ENCODE assay signal across 16 cellular contexts in the genomic region with DNA sequence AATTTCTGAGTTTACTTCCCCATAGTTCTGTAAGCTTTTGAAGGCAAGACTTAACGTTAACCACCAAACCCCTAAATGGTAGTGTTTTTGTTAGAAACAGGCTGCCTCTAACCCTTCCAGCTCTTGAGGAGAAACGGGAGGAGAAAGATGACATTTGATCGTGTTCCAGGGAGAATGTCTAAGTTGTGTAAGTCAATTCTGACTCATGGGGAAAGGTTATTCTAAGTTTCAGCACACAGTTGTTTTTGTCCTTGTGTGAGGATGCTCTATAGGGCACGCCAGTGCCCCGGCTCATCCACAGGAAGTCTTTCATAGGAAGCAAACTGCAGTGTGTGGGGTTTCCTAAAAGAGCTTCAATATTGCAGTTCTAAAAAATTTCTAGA.
DNase-seq lines count a peak whose midpoint lies in the region; ATAC-seq, FAIRE-seq and TF ChIP-seq lines count a peak whose summit lies in the region.
"Had no signal": no experiment of that assay in that cellular context is flagged by ENCODE, and none has a peak within 500 bp of the region (broad histone marks: within the 10 kb centered on the region; RNA-seq: fewer than 3 reads in every experiment).

No MANE protein-coding gene starts in this region.

- FAIRE-seq in endothelial cell of umbilical vein (lab: Jason Lieb, UNC) (no peak), kidney (lab: Jason Lieb, UNC) (no peak)

- peaks cover 7% of the 10 kb centered on the region for H3K9me3 ChIP-seq in MG63
- H3K9me3 ChIP-seq in endothelial cell of umbilical vein (replicated peaks; ENCODE audit: control insufficient read depth, insufficient read depth, low read length): no peaks in the 10 kb centered on the region
- no peaks in the 10 kb centered on the region for H3K9me3 ChIP-seq in kidney (ENCODE audit: control insufficient read depth in 1 of 2, low read length in 2 of 2)
- H3K9me3 ChIP-seq: colonic mucosa had no signal

- H3K9me3 Mint-ChIP-seq in mesothelial cell of epicardium: peaks cover 28% of the 10 kb centered on the region

- TF ChIP-seq POLR2A in endothelial cell of umbilical vein (IDR thresholded peaks at IDR 0.05; ENCODE audit: low read depth, low read length): no peak

- intact Hi-C loops in endothelial cell of umbilical vein (cut with micrococcal nuclease): no loop called here
- intact Hi-C loops in kidney (cut with DNase I): no loop called here

- peaks cover 5% of the 10 kb centered on the region for H3K4me1 ChIP-seq in endothelial cell of umbilical vein (ENCODE audit: control insufficient read depth, extremely low read depth, insufficient read depth, low read length)
- H3K4me1 ChIP-seq in kidney (ENCODE audit: control insufficient read depth in 1 of 2, insufficient read depth in 1 of 2, low read depth in 1 of 2, low read length in 2 of 2): peaks cover 0 to 3% of the 10 kb centered on the region in 2 donors
- H3K4me1 ChIP-seq: colonic mucosa had no signal

- CTCF ChIA-PET in endothelial cell of umbilical vein (lab: Charles Lee): interaction anchor here (1.8 kb wide), 1 partner anchor 18 kb away, joined by 4 read pairs; no protein-coding TSS in a partner anchor

- H3K4me3 Mint-ChIP-seq in mesothelial cell of epicardium: no peak overlapping the region
- H3K4me3 Mint-ChIP-seq: B cell had no signal

- H3K4me3 ChIP-seq in MG63 (no peak overlapping the region), endothelial cell of umbilical vein (replicated peaks in 1 of 3; ENCODE audit: insufficient read depth in 1 of 3, low read depth in 1 of 3, low read length in 3 of 3) (no peak overlapping the region), kidney (ENCODE audit: low read length in 2 of 2) (no peak overlapping the region)
- H3K4me3 ChIP-seq: colonic mucosa, heart left ventricle had no signal

- H3K9me1 ChIP-seq in endothelial cell of umbilical vein (replicated peaks; ENCODE audit: control insufficient read depth, extremely low read depth, insufficient read depth, low read length): no peaks in the 10 kb centered on the region

- peaks cover 42% of the 10 kb centered on the region for H3K36me3 Mint-ChIP-seq in mesothelial cell of epicardium

- no peak overlapping the region for H3K4me2 ChIP-seq in endothelial cell of umbilical vein (ENCODE audit: insufficient read depth, low read length)
- H3K4me2 ChIP-seq: KMS-11 had no signal

- no peaks in the 10 kb centered on the region for H4K20me1 ChIP-seq in endothelial cell of umbilical vein (replicated peaks; ENCODE audit: control insufficient read depth, extremely low read depth, insufficient read depth, low read length)

- no peaks in the 10 kb centered on the region for H3K79me2 ChIP-seq in endothelial cell of umbilical vein (ENCODE audit: control insufficient read depth, insufficient read depth, low read length)

- no peaks in the 10 kb centered on the region for H3K27me3 Mint-ChIP-seq in mesothelial cell of epicardium (ENCODE audit: low read depth)
- H3K27me3 Mint-ChIP-seq: B cell had no signal

- ATAC-seq in GM21526 (IDR thresholded peaks at IDR 0.05; ENCODE audit: low FRiP score, unreplicated experiment): no peak
- ATAC-seq in HG03175 (IDR thresholded peaks at IDR 0.05; ENCODE audit: unreplicated experiment): no peak
- ATAC-seq: heart left ventricle, left ventricle myocardium superior had no signal

- H3K36me3 ChIP-seq in MG63: no peaks in the 10 kb centered on the region
- no peaks in the 10 kb centered on the region for H3K36me3 ChIP-seq in endothelial cell of umbilical vein (ENCODE audit: control insufficient read depth in 2 of 2, extremely low read depth in 1 of 2, insufficient read depth in 2 of 2, low read length in 2 of 2)
- H3K36me3 ChIP-seq in kidney (ENCODE audit: control insufficient read depth in 1 of 2, insufficient read depth in 2 of 2, low read length in 2 of 2): no peaks in the 10 kb centered on the region
- H3K36me3 ChIP-seq: colonic mucosa, heart left ventricle had no signal

- H3K27ac ChIP-seq in endothelial cell of umbilical vein (ENCODE audit: insufficient read depth, low read depth, low read length) (no peak overlapping the region), kidney (ENCODE audit: low read depth in 2 of 2, low read length in 2 of 2) (no peak overlapping the region)
- H3K27ac ChIP-seq: colonic mucosa, heart left ventricle, KMS-11 had no signal

- POLR2A ChIA-PET in endothelial cell of umbilical vein (lab: Charles Lee): no interaction called here

- DNase-seq in AG08396 (ENCODE audit: low spot score): peak; percentile 46
- DNase-seq in MG63: peak; percentile 17
- no peak for DNase-seq in endothelial cell of umbilical vein (ENCODE audit: low read depth, low spot score)
- DNase-seq in mesothelial cell of epicardium (ENCODE audit: low spot score in 2 of 2, unreplicated experiment in 2 of 2): no peak
- no peak for DNase-seq in activated naive CD4-positive, alpha-beta T cell treated with anti-CD3 and anti-CD28 coated beads, Interleukin-2, amount 50 U/mL, for 16 hours
- no peak for DNase-seq in kidney
- DNase-seq: activated CD4-positive, alpha-beta T cell treated with anti-CD3 and anti-CD28 coated beads, Interleukin-2, amount 50 U/mL, for 4 hours; activated naive CD4-positive, alpha-beta T cell; colonic mucosa; heart left ventricle; left ventricle myocardium superior; NCI-H2081 had no signal

- BruUV-seq in endothelial cell of umbilical vein (replicated peaks; lab: Mats Ljungman, UMichigan): no TSS peak

- peak overlapping the region; percentile 70 for H2AFZ ChIP-seq in endothelial cell of umbilical vein (ENCODE audit: low read depth, low read length)

- H3K27me3 ChIP-seq in MG63 (no peaks in the 10 kb centered on the region), endothelial cell of umbilical vein (ENCODE audit: control insufficient read depth in 2 of 2, insufficient read depth in 2 of 2, low read length in 2 of 2) (no peaks in the 10 kb centered on the region)
- H3K27me3 ChIP-seq: colonic mucosa, heart left ventricle had no signal

- dilution Hi-C loops in endothelial cell of umbilical vein (cut with MboI; ENCODE audit: extremely low pct_ligation_motif_present, low sequenced_read_pairs): no loop called here

- peak overlapping the region; percentile 31 for H3K9ac ChIP-seq in endothelial cell of umbilical vein (replicated peaks; ENCODE audit: extremely low read depth, insufficient read depth, low read length)
- no peak overlapping the region for H3K9ac ChIP-seq in kidney (ENCODE audit: low read length in 2 of 2)
- H3K9ac ChIP-seq: KMS-11 had no signal

- peak overlapping the region; percentile 99 for H3K27ac Mint-ChIP-seq in mesothelial cell of epicardium
- H3K27ac Mint-ChIP-seq: B cell had no signal

- peaks cover 40% of the 10 kb centered on the region for H3K4me1 Mint-ChIP-seq in mesothelial cell of epicardium
- H3K4me1 Mint-ChIP-seq: B cell had no signal

- TF ChIP-seq CTCF in endothelial cell of umbilical vein (IDR thresholded peaks at IDR 0.05; ENCODE audit: extremely low read depth in 1 of 2, insufficient read depth in 1 of 2, low read depth in 1 of 2, low read length in 2 of 2) (no peak), mesothelial cell of epicardium (IDR thresholded peaks at IDR 0.05; ENCODE audit: unreplicated experiment) (no peak), kidney (IDR thresholded peaks at IDR 0.05; ENCODE audit: borderline replicate concordance, extremely low read depth, insufficient read depth) (no peak)

TF ChIP-seq in endothelial cell of umbilical vein, 7 proteins besides CTCF, POLR2A, EP300 and RAD21:
- TF ChIP-seq MYC (IDR thresholded peaks at IDR 0.05; ENCODE audit: low read depth, low read length): no peak
- no peak for TF ChIP-seq JUN (IDR thresholded peaks at IDR 0.05; ENCODE audit: borderline replicate concordance, insufficient read depth, insufficient read length, low read depth)
- no peak for TF ChIP-seq FOS (IDR thresholded peaks at IDR 0.05; ENCODE audit: borderline replicate concordance, insufficient read depth, low read length)
- no peak for TF ChIP-seq GATA2 (IDR thresholded peaks at IDR 0.05; ENCODE audit: insufficient read depth, insufficient read length, low read depth, low read length)
- TF ChIP-seq POLR2AphosphoS5 (IDR thresholded peaks at IDR 0.05; ENCODE audit: insufficient read depth, low read depth, low read length): no peak
- TF ChIP-seq EZH2 (IDR thresholded peaks at IDR 0.05; ENCODE audit: borderline replicate concordance, low read depth, low read length, severe bottlenecking): no peak
- TF ChIP-seq MAX (IDR thresholded peaks at IDR 0.05; ENCODE audit: insufficient read depth, insufficient read length): no peak

Comparison
In these comparisons a context has a peak if more than half of its experiments do, and no peak if none do; other contexts are left out.
1. DNase-seq: peak in AG08396 (single experiment) and MG63 (single experiment); none in endothelial cell of umbilical vein (single experiment), mesothelial cell of epicardium (0 of 2), activated naive CD4-positive, alpha-beta T cell treated with anti-CD3 and anti-CD28 coated beads, Interleukin-2, amount 50 U/mL, for 16 hours (single experiment) and kidney (single experiment).